In genomic region chr18:58909521-58909920, GRCh38 we compare ENCODE assay signal across 22 cellular contexts.
"Had no signal": no experiment of that assay in that cellular context is flagged by ENCODE, and none has a peak within 500 bp of the region (broad histone marks: within the 10 kb centered on the region; RNA-seq: fewer than 3 reads in every experiment).

No MANE protein-coding gene starts in this region.

- H3K4me3 Mint-ChIP-seq: activated CD4-positive, alpha-beta T cell treated with anti-CD3 and anti-CD28 coated beads, Interleukin-2, amount 10 ng/mL, durations not matched to agents 24 days and 14 days; activated CD8-positive, alpha-beta T cell treated with anti-CD3 and anti-CD28 coated beads, Interleukin-2, amount 10 ng/mL, durations not matched to agents 7 days and 5 days; activated naive CD8-positive, alpha-beta T cell treated with anti-CD3 and anti-CD28 coated beads, Interleukin-2, amount 10 ng/mL, durations not matched to agents 7 days and 5 days; activated T-cell treated with anti-CD3 and anti-CD28 coated beads, Interleukin-2, amount 50 U/mL, for 24 hours; natural killer cell treated with Interleukin-12 subunit alpha and Interleukin-12 subunit beta and Interleukin-15 and Interleukin-18, amount 100 ng/mL, for 72 hours had no signal

- H3K4me1 Mint-ChIP-seq: activated CD4-positive, alpha-beta T cell treated with anti-CD3 and anti-CD28 coated beads, Interleukin-2, amount 10 ng/mL, durations not matched to agents 24 days and 14 days; activated naive CD8-positive, alpha-beta T cell treated with anti-CD3 and anti-CD28 coated beads, Interleukin-2, amount 10 ng/mL, durations not matched to agents 7 days and 5 days had no signal

- H3K36me3 Mint-ChIP-seq: activated naive CD8-positive, alpha-beta T cell treated with anti-CD3 and anti-CD28 coated beads, Interleukin-2, amount 10 ng/mL, durations not matched to agents 7 days and 5 days; natural killer cell treated with Interleukin-12 subunit alpha and Interleukin-12 subunit beta and Interleukin-15 and Interleukin-18, amount 100 ng/mL, for 72 hours had no signal

- H3K4me3 ChIP-seq: body of pancreas, esophagus muscularis mucosa, transverse colon, vagina had no signal

- H3K27ac ChIP-seq: body of pancreas, esophagus muscularis mucosa, transverse colon, vagina had no signal

- H3K36me3 ChIP-seq: transverse colon, vagina had no signal

- DNase-seq: activated CD4-positive, alpha-beta T cell treated with anti-CD3 and anti-CD28 coated beads, Interleukin-2, amount 10 ng/mL, durations not matched to agents 24 days and 14 days; activated CD8-positive, alpha-beta T cell treated with anti-CD3 and anti-CD28 coated beads, Interleukin-2, amount 10 ng/mL, durations not matched to agents 7 days and 5 days; activated naive CD4-positive, alpha-beta T cell treated with Interleukin-2 at 50 U/mL for 16 hours; activated naive CD8-positive, alpha-beta T cell treated with anti-CD3 and anti-CD28 coated beads, Interleukin-2, amount 10 ng/mL, durations not matched to agents 7 days and 5 days; activated T-cell treated with anti-CD3 and anti-CD28 coated beads, Interleukin-2, amount 50 U/mL, for 24 hours; amygdala; body of pancreas; effector CD4-positive, alpha-beta T cell; mesendoderm; occipital lobe; stimulated activated CD4-positive, alpha-beta T cell treated with anti-CD3 and anti-CD28 coated beads, Interleukin-12 subunit alpha, Interleukin-12 subunit beta, amount 100 ng/mL, for 4 hours; stimulated activated CD4-positive, alpha-beta T cell treated with anti-CD3 and anti-CD28 coated beads, Interleukin-1b, Interleukin-23, amount 100 ng/mL, for 48 hours; stimulated activated CD8-positive, alpha-beta memory T cell treated with anti-CD3 and anti-CD28 coated beads, Interleukin-4, amount 100 ng/mL, for 48 hours; stimulated activated naive CD4-positive, alpha-beta T cell treated with Interleukin-2 at 50 U/mL for 16 hours; T-helper 1 cell; T-helper 9 cell; transverse colon had no signal

- H3K27ac Mint-ChIP-seq: activated CD4-positive, alpha-beta T cell treated with anti-CD3 and anti-CD28 coated beads, Interleukin-2, amount 10 ng/mL, durations not matched to agents 24 days and 14 days; activated CD8-positive, alpha-beta T cell treated with anti-CD3 and anti-CD28 coated beads, Interleukin-2, amount 10 ng/mL, durations not matched to agents 7 days and 5 days; activated naive CD8-positive, alpha-beta T cell treated with anti-CD3 and anti-CD28 coated beads, Interleukin-2, amount 10 ng/mL, durations not matched to agents 7 days and 5 days; activated T-cell treated with anti-CD3 and anti-CD28 coated beads, Interleukin-2, amount 50 U/mL, for 24 hours; activated T-helper 2 cell treated with anti-CD3 and anti-CD28 coated beads, Interferon-gamma antibody, Interleukin-2, Interleukin-4, amounts not matched to agents 10 μg/mL and 5 μg/mL and 100 μg/mL, durations not matched to agents 14 hours and 24 hours and 36 hours; natural killer cell treated with Interleukin-12 subunit alpha and Interleukin-12 subunit beta and Interleukin-15 and Interleukin-18, amount 100 ng/mL, for 72 hours had no signal

- H3K9me3 ChIP-seq: body of pancreas, esophagus muscularis mucosa, transverse colon, vagina had no signal

- FAIRE-seq: endothelial cell of umbilical vein had no signal

- H3K9me3 Mint-ChIP-seq: activated CD4-positive, alpha-beta T cell treated with anti-CD3 and anti-CD28 coated beads, Interleukin-2, amount 10 ng/mL, durations not matched to agents 24 days and 14 days; activated naive CD8-positive, alpha-beta T cell treated with anti-CD3 and anti-CD28 coated beads, Interleukin-2, amount 10 ng/mL, durations not matched to agents 7 days and 5 days; activated T-cell treated with anti-CD3 and anti-CD28 coated beads, Interleukin-2, amount 50 U/mL, for 24 hours; activated T-helper 2 cell treated with anti-CD3 and anti-CD28 coated beads, Interferon-gamma antibody, Interleukin-2, Interleukin-4, amounts not matched to agents 10 μg/mL and 5 μg/mL and 100 μg/mL, durations not matched to agents 14 hours and 24 hours and 36 hours; natural killer cell treated with Interleukin-12 subunit alpha and Interleukin-12 subunit beta and Interleukin-15 and Interleukin-18, amount 100 ng/mL, for 72 hours had no signal

- H3K27me3 ChIP-seq: body of pancreas, esophagus muscularis mucosa, transverse colon, vagina had no signal
